2 cellular contexts compared by ENCODE assay signal in genomic region chr6:147925826-147926225, GRCh38.
TF ChIP-seq lines count a peak whose summit lies in the region.

No MANE protein-coding gene starts in this region.

TF ChIP-seq in HEK293, 187 proteins besides CTCF, POLR2A, EP300 and RAD21 (continued from another document):
- TF ChIP-seq ZNF280D (tag by site-specific recombination; IDR thresholded peaks at IDR 0.05) (no peak), ZNF146 (tag by site-specific recombination; IDR thresholded peaks at IDR 0.05) (0 out of 2 replicates have a peak, but pooled peaks have one; percentile 31), KLF9 (tag by site-specific recombination; IDR thresholded peaks at IDR 0.05; ENCODE audit: low read depth) (no peak), SP7 (tag by site-specific recombination; IDR thresholded peaks at IDR 0.05) (no peak), TSHZ1 (tag by site-specific recombination; IDR thresholded peaks at IDR 0.05; ENCODE audit: borderline replicate concordance) (no peak)

TF ChIP-seq in K562, 482 proteins besides CTCF, POLR2A, EP300 and RAD21:
- TF ChIP-seq ZMIZ1 (IDR thresholded peaks at IDR 0.05; ENCODE audit: low read depth in 2 of 2, low read length in 2 of 2) (no peak), MYBL2 (IDR thresholded peaks at IDR 0.05; ENCODE audit: low read depth) (no peak), MYBL2 (CRISPR knock-in tag; IDR thresholded peaks at IDR 0.05; ENCODE audit: borderline replicate concordance) (no peak), ZNF146 (CRISPR knock-in tag; IDR thresholded peaks at IDR 0.05; ENCODE audit: unreplicated experiment) (peak; percentile 90), RBM25 (IDR thresholded peaks at IDR 0.05; ENCODE audit: low read depth, low read length, severe bottlenecking) (peak; percentile 31), MECOM (CRISPR knock-in tag; IDR thresholded peaks at IDR 0.05) (no peak)
